In genomic region chr20:48286571-48287551, GRCh38 we compare ENCODE assay signal across 13 cellular contexts.
A peak's percentile ranks its signal among the peaks of the same experiment; 100 is the strongest.
DNase-seq lines count a peak whose midpoint lies in the region; ATAC-seq and TF ChIP-seq lines count a peak whose summit lies in the region.
"Had no signal": no experiment of that assay in that cellular context is flagged by ENCODE, and none has a peak within 500 bp of the region (broad histone marks: within the 10 kb centered on the region; RNA-seq: fewer than 3 reads in every experiment).

No MANE protein-coding gene starts in this region.

- intact Hi-C loops in lower leg skin (cut with DNase I; ENCODE audit: low total_unique reads), result no loop called here

- H3K27ac ChIP-seq in SK-N-SH (ENCODE audit: low read depth in 2 of 2, low read length in 1 of 2) (peak overlapping the region in 1 of 2 experiments; percentile 53; a peak in 2 of 4 replicates), gastroesophageal sphincter (peak overlapping the region; percentile 70 to 81 (median 78))
- H3K27ac ChIP-seq: KMS-11 had no signal

- TF ChIP-seq CTCF in SK-N-SH (IDR thresholded peaks at IDR 0.05), result no peak
- TF ChIP-seq CTCF in gastroesophageal sphincter (IDR thresholded peaks at IDR 0.05), result no peak
- TF ChIP-seq CTCF in lower leg skin (IDR thresholded peaks at IDR 0.05), result no peak

- ATAC-seq in gastroesophageal sphincter (peak; percentile 37), HG02588 (IDR thresholded peaks at IDR 0.05; ENCODE audit: unreplicated experiment) (no peak)

- TF ChIP-seq POLR2A in gastroesophageal sphincter (IDR thresholded peaks at IDR 0.05) (no peak), lower leg skin (IDR thresholded peaks at IDR 0.05) (no peak)

- no peaks in the 10 kb centered on the region for H3K9me2 ChIP-seq in SK-N-SH

- TF ChIP-seq RAD21 in SK-N-SH (IDR thresholded peaks at IDR 0.05; ENCODE audit: low read length), result no peak

- H3K9ac ChIP-seq in SK-N-SH, result no peak overlapping the region
- H3K9ac ChIP-seq: KMS-11 had no signal

- 63% methylated on average over 6 of the region's 9 CpGs for WGBS in SK-N-SH (ENCODE audit: low lambda C conversion rate)
- 6 to 18% methylated on average over 3 to 6 of the region's 9 CpGs for WGBS in gastroesophageal sphincter (ENCODE audit: low coverage in 1 of 2), 2 donors
- WGBS in lower leg skin, 2 donors, result 37 to 40% methylated on average over 9 of the region's 9 CpGs

- H3K9me3 ChIP-seq in SK-N-SH, result no peaks in the 10 kb centered on the region
- H3K9me3 ChIP-seq in gastroesophageal sphincter, result no peaks in the 10 kb centered on the region
- no peaks in the 10 kb centered on the region for H3K9me3 ChIP-seq in neuron (ENCODE audit: low read length)

- POLR2A ChIA-PET in SK-N-SH (lab: Yijun Ruan, JAX), result no interaction called here

- no peaks in the 10 kb centered on the region for H3K36me3 ChIP-seq in SK-N-SH (replicated peaks in 1 of 2; ENCODE audit: control insufficient read depth in 1 of 2, insufficient read depth in 2 of 2, low read length in 1 of 2)
- H3K36me3 ChIP-seq in gastroesophageal sphincter, result no peaks in the 10 kb centered on the region
- H3K36me3 ChIP-seq in neuron (ENCODE audit: insufficient read depth, low read length), result no peaks in the 10 kb centered on the region

- H3F3A ChIP-seq in SK-N-SH (replicated peaks; ENCODE audit: insufficient read depth), result peaks cover 4% of the 10 kb centered on the region

- CTCF ChIA-PET in SK-N-SH (lab: Yijun Ruan, JAX), result interaction anchor here (0.6 to 1.4 kb wide), 3 partner anchors 318 to 334 kb away, joined by 3 to 5 read pairs (median 4); no protein-coding TSS in a partner anchor

- H2AFZ ChIP-seq in SK-N-SH (ENCODE audit: low read depth) (no peak overlapping the region; the same call in 1 of the 2 replicates), neuron (ENCODE audit: low read depth, low read length) (peak overlapping the region; percentile 27)

- H3K79me2 ChIP-seq in SK-N-SH (ENCODE audit: insufficient read depth), result no peaks in the 10 kb centered on the region

- TF ChIP-seq EP300 in SK-N-SH (IDR thresholded peaks at IDR 0.05; ENCODE audit: borderline replicate concordance in 1 of 2, low read depth in 1 of 2, low read length in 1 of 2) (no peak), gastroesophageal sphincter (IDR thresholded peaks at IDR 0.05) (no peak)

- no peaks in the 10 kb centered on the region for H3K27me3 ChIP-seq in SK-N-SH (ENCODE audit: insufficient read depth)
- H3K27me3 ChIP-seq in gastroesophageal sphincter, result no peaks in the 10 kb centered on the region
- H3K27me3 ChIP-seq in neuron (ENCODE audit: insufficient read depth, low read length), result no peaks in the 10 kb centered on the region

- H3K4me3 ChIP-seq in SK-N-SH (ENCODE audit: low read depth in 2 of 2, low read length in 1 of 2), result no peak overlapping the region
- no peak overlapping the region for H3K4me3 ChIP-seq in gastroesophageal sphincter
- H3K4me3 ChIP-seq in neuron (ENCODE audit: low read length), result no peak overlapping the region
- no peak overlapping the region for H3K4me3 ChIP-seq in lower leg skin (ENCODE audit: low read depth, poor library complexity, severe bottlenecking)
- H3K4me3 ChIP-seq: skin epidermis had no signal

- H3K4me2 ChIP-seq in SK-N-SH, result peak overlapping the region; percentile 1; the same call in 1 of the 2 replicates
- H3K4me2 ChIP-seq: KMS-11 had no signal

- peaks cover 15 to 17% of the 10 kb centered on the region in 2 experiments; a peak in 1 of 4 replicates for H3K4me1 ChIP-seq in SK-N-SH (ENCODE audit: control insufficient read depth in 1 of 2, insufficient read depth in 2 of 2, low read depth in 1 of 2, low read length in 1 of 2)
- peaks cover 9 to 38% (median 16%) of the 10 kb centered on the region in 3 donors for H3K4me1 ChIP-seq in gastroesophageal sphincter
- H3K4me1 ChIP-seq in neuron (ENCODE audit: insufficient read depth, low read length), result peaks cover 23% of the 10 kb centered on the region

- DNase-seq in Ammon's horn (ENCODE audit: low spot score), result peak; percentile 35
- peak; percentile 37 for DNase-seq in SK-N-SH
- DNase-seq in effector CD8-positive, alpha-beta T cell (lab: John Stamatoyannopoulos, UW), result no peak
- no peak for DNase-seq in lower leg skin (ENCODE audit: low spot score in 2 of 2)
- no peak for DNase-seq in glomerular visceral epithelial cell (ENCODE audit: extremely low spot score)
- DNase-seq: activated CD4-positive, alpha-beta memory T cell treated with anti-CD3 and anti-CD28 coated beads for 36 hours; GDM1; kidney glomerular epithelial cell had no signal

- H4K20me1 ChIP-seq in SK-N-SH (ENCODE audit: insufficient read depth), result no peaks in the 10 kb centered on the region

TF ChIP-seq in SK-N-SH, 30 proteins besides CTCF, POLR2A, EP300 and RAD21:
- TF ChIP-seq ELF1 (IDR thresholded peaks at IDR 0.05) (no peak), YY1 (IDR thresholded peaks at IDR 0.05; ENCODE audit: low read depth) (no peak), TCF12 (IDR thresholded peaks at IDR 0.05) (no peak), TEAD4 (IDR thresholded peaks at IDR 0.05; ENCODE audit: borderline replicate concordance, insufficient read depth) (no peak), FOXJ3 (CRISPR knock-in tag; IDR thresholded peaks at IDR 0.05) (no peak), SMC3 (IDR thresholded peaks at IDR 0.05; ENCODE audit: low read depth, low read length) (no peak), JUND (IDR thresholded peaks at IDR 0.05) (no peak), POLR2AphosphoS5 (IDR thresholded peaks at IDR 0.05; ENCODE audit: low read depth, low read length) (no peak), MEF2A (IDR thresholded peaks at IDR 0.05; ENCODE audit: borderline replicate concordance, low read depth) (no peak), RFX5 (IDR thresholded peaks at IDR 0.05; ENCODE audit: low read length) (no peak), GABPA (IDR thresholded peaks at IDR 0.05; ENCODE audit: low read depth) (no peak), NFIC (IDR thresholded peaks at IDR 0.05; ENCODE audit: borderline replicate concordance) (no peak), FOSL2 (IDR thresholded peaks at IDR 0.05; ENCODE audit: borderline replicate concordance, low read depth) (no peak), EZH2phosphoT487 (IDR thresholded peaks at IDR 0.05; ENCODE audit: borderline replicate concordance, low read depth) (no peak), NRF1 (IDR thresholded peaks at IDR 0.05; ENCODE audit: low read depth, low read length) (no peak)
- TF ChIP-seq, protein P1, sequence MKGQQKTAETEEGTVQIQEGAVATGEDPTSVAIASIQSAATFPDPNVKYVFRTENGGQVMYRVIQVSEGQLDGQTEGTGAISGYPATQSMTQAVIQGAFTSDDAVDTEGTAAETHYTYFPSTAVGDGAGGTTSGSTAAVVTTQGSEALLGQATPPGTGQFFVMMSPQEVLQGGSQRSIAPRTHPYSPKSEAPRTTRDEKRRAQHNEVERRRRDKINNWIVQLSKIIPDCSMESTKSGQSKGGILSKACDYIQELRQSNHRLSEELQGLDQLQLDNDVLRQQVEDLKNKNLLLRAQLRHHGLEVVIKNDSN (IDR thresholded peaks at IDR 0.05; ENCODE audit: borderline replicate concordance, low read depth), result no peak
- TF ChIP-seq, protein P2, sequence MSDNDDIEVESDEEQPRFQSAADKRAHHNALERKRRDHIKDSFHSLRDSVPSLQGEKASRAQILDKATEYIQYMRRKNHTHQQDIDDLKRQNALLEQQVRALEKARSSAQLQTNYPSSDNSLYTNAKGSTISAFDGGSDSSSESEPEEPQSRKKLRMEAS (IDR thresholded peaks at IDR 0.05; ENCODE audit: low read depth), result no peak
- TF ChIP-seq, protein P3, sequence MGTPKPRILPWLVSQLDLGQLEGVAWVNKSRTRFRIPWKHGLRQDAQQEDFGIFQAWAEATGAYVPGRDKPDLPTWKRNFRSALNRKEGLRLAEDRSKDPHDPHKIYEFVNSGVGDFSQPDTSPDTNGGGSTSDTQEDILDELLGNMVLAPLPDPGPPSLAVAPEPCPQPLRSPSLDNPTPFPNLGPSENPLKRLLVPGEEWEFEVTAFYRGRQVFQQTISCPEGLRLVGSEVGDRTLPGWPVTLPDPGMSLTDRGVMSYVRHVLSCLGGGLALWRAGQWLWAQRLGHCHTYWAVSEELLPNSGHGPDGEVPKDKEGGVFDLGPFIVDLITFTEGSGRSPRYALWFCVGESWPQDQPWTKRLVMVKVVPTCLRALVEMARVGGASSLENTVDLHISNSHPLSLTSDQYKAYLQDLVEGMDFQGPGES (IDR thresholded peaks at IDR 0.05; ENCODE audit: low read depth, low read length), result no peak
- TF ChIP-seq, protein P4, sequence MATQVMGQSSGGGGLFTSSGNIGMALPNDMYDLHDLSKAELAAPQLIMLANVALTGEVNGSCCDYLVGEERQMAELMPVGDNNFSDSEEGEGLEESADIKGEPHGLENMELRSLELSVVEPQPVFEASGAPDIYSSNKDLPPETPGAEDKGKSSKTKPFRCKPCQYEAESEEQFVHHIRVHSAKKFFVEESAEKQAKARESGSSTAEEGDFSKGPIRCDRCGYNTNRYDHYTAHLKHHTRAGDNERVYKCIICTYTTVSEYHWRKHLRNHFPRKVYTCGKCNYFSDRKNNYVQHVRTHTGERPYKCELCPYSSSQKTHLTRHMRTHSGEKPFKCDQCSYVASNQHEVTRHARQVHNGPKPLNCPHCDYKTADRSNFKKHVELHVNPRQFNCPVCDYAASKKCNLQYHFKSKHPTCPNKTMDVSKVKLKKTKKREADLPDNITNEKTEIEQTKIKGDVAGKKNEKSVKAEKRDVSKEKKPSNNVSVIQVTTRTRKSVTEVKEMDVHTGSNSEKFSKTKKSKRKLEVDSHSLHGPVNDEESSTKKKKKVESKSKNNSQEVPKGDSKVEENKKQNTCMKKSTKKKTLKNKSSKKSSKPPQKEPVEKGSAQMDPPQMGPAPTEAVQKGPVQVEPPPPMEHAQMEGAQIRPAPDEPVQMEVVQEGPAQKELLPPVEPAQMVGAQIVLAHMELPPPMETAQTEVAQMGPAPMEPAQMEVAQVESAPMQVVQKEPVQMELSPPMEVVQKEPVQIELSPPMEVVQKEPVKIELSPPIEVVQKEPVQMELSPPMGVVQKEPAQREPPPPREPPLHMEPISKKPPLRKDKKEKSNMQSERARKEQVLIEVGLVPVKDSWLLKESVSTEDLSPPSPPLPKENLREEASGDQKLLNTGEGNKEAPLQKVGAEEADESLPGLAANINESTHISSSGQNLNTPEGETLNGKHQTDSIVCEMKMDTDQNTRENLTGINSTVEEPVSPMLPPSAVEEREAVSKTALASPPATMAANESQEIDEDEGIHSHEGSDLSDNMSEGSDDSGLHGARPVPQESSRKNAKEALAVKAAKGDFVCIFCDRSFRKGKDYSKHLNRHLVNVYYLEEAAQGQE (IDR thresholded peaks at IDR 0.05; ENCODE audit: low read depth, low read length), result no peak
TF ChIP-seq in SK-N-SH: peak in this region for 0.

Comparison
In these comparisons a context has a peak if more than half of its experiments do, and no peak if none do; other contexts are left out.
1. DNase-seq: peak in Ammon's horn (single experiment) and SK-N-SH (single experiment); none in effector CD8-positive, alpha-beta T cell (single experiment), lower leg skin (0 of 2) and glomerular visceral epithelial cell (single experiment).